13 cellular contexts compared by ENCODE assay signal in genomic region chr7:44694766-44695165, GRCh38.
"Had no signal": no experiment of that assay in that cellular context is flagged by ENCODE, and none has a peak within 500 bp of the region (broad histone marks: within the 10 kb centered on the region; RNA-seq: fewer than 3 reads in every experiment).

No MANE protein-coding gene starts in this region.

- H3K27ac Mint-ChIP-seq: endodermal cell had no signal

- H3K4me3 Mint-ChIP-seq: endodermal cell had no signal

- H3K4me1 Mint-ChIP-seq: endodermal cell had no signal

- H3K27me3 ChIP-seq: brain microvascular endothelial cell had no signal

- DNase-seq: activated CD4-positive, alpha-beta T cell treated with anti-CD3 and anti-CD28 coated beads, Interleukin-2, amount 50 U/mL, for 4 hours; activated CD8-positive, alpha-beta memory T cell treated with anti-CD3 and anti-CD28 coated beads, Interleukin-2, amount 50 U/mL, for 4 hours; activated naive CD4-positive, alpha-beta T cell treated with anti-CD3 and anti-CD28 coated beads, Interleukin-2, amount 50 U/mL, for 16 hours; amniotic stem cell; brain microvascular endothelial cell; cerebellar nuclear complex; dermis blood vessel endothelial cell; endodermal cell; erythroblast; mesendoderm; small intestine had no signal

- FAIRE-seq: islet of Langerhans, small intestine had no signal

- ATAC-seq: left lobe of liver had no signal
